ENCODE assay signal across 8 cellular contexts in the genomic region with DNA sequence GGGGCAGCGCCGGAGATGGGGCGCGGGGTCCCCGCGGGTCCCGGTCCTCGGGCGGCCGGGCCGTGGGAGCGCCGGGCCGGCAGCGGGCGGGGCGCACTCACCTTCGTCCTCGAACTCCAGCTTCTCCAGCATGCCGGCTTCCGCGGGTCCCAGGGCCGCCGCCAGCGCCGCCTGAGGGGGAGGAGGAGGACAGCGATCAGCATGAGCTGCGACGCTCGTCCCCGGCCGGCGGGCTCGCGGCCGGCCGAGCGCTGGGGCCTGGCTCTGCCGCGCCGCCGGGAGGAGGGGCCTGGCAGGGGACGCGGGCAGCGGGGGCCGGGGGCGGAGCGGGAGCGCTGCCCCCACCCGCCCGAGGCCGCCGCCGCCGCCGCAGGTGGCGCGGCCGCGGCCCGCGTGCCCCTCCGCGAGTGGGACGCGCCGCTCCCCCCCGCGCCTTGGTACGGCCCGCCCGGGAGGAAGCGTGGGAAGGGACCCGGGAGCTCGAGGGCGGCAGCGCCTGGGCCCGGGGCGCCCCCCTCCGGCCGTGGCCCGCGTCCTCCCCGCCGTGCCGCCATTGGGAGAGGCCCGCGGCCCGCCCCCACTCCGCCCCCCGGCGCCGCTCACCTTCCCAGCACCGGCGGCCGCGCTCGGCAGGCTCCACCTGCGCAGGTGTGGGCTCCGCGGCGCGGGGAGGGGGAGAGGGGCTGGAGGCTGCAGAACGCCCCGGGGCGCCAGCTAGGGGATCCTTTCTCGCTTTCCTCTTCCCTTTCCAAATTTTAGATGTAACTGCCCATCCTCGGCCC.
DNase-seq lines count a peak whose midpoint lies in the region; ATAC-seq and TF ChIP-seq lines count a peak whose summit lies in the region.

No MANE protein-coding gene starts in this region.

- peak; percentile 73 for ATAC-seq in GM19023 (IDR thresholded peaks at IDR 0.05; ENCODE audit: unreplicated experiment)
- ATAC-seq in HG03159 (IDR thresholded peaks at IDR 0.05; ENCODE audit: unreplicated experiment), result peak; percentile 67
- ATAC-seq in lung (ENCODE audit: insufficient read depth, low FRiP score), result peak; percentile 92

- H3K27ac ChIP-seq in duodenal mucosa (ENCODE audit: low read depth, low read length), result peak overlapping the region; percentile 85
- peak overlapping the region; percentile 99 to 100 for H3K27ac ChIP-seq in lung (ENCODE audit: low read depth in 1 of 2, low read length in 1 of 2)

- TF ChIP-seq CTCF in BJ (IDR thresholded peaks at IDR 0.05; ENCODE audit: insufficient read depth, low read depth, low read length) (no peak), lung (IDR thresholded peaks at IDR 0.05; ENCODE audit: control extremely low read depth, extremely low read depth) (peak; percentile 1)

- H3K27me3 Mint-ChIP-seq in activated CD4-positive, alpha-beta memory T cell treated with anti-CD3 and anti-CD28 coated beads for 36 hours, result no peaks in the 10 kb centered on the region

- POLR2A ChIA-PET in BJ (lab: Charles Lee), result no interaction called here
- POLR2A ChIA-PET in activated CD4-positive, alpha-beta memory T cell treated with anti-CD3 and anti-CD28 coated beads for 36 hours (lab: Charles Lee), result interaction anchor here (0.6 to 3.3 kb wide), 10 partner anchors 8 to 147 kb away, joined by 3 to 25 read pairs (median 3); partner anchors contain the start of gene RHEB

- H3K9me3 ChIP-seq in duodenal mucosa (ENCODE audit: control insufficient read depth in 1 of 2, low read length in 2 of 2) (no peaks in the 10 kb centered on the region), lung (ENCODE audit: control insufficient read depth in 2 of 2, insufficient read depth in 1 of 2, low read length in 1 of 2) (no peaks in the 10 kb centered on the region)

- H3K9me3 Mint-ChIP-seq in activated CD4-positive, alpha-beta memory T cell treated with anti-CD3 and anti-CD28 coated beads for 36 hours, result peaks cover 5% of the 10 kb centered on the region

- H3K36me3 ChIP-seq in BJ (ENCODE audit: control insufficient read depth, insufficient read depth, low read length) (no peaks in the 10 kb centered on the region), duodenal mucosa (ENCODE audit: control insufficient read depth in 1 of 2, insufficient read depth in 2 of 2, low read length in 2 of 2) (no peaks in the 10 kb centered on the region), lung (ENCODE audit: control insufficient read depth in 2 of 2, insufficient read depth in 2 of 2, low read length in 2 of 2) (no peaks in the 10 kb centered on the region)

- H3K27me3 ChIP-seq in BJ (ENCODE audit: control insufficient read depth, insufficient read depth, low read length) (no peaks in the 10 kb centered on the region), duodenal mucosa (ENCODE audit: control insufficient read depth in 1 of 2, insufficient read depth in 2 of 2, low read length in 2 of 2) (no peaks in the 10 kb centered on the region), lung (ENCODE audit: control insufficient read depth, insufficient read depth) (no peaks in the 10 kb centered on the region)

- WGBS in lung, 2 donors, result 0 to 1% methylated on average over 43 to 108 of the region's 108 CpGs

- DNase-seq in BJ (ENCODE audit: low read depth) (no peak), NCI-H510A (lab: John Stamatoyannopoulos, UW) (peak; percentile 68), lung (ENCODE audit: low spot score) (peak; percentile 86)
- DNase-seq in activated CD4-positive, alpha-beta memory T cell treated with anti-CD3 and anti-CD28 coated beads for 36 hours, result peak; percentile 90
- DNase-seq in stimulated activated CD4-positive, alpha-beta T cell treated with anti-CD3 and anti-CD28 coated beads, TNF-alpha, amount 100 ng/mL, for 48 hours (ENCODE audit: low read depth in 3 of 3), result peak; percentile 63 to 82 (median 73)

- intact Hi-C loops in activated CD4-positive, alpha-beta memory T cell treated with anti-CD3 and anti-CD28 coated beads for 36 hours (cut with micrococcal nuclease), result loop anchor here (1.0 to 5.0 kb wide), 5 partner anchors 114 to 399 kb away; partner anchors contain the start of gene CHPF2

- H3K4me1 Mint-ChIP-seq in activated CD4-positive, alpha-beta memory T cell treated with anti-CD3 and anti-CD28 coated beads for 36 hours (ENCODE audit: low read depth), result peaks cover 21% of the 10 kb centered on the region

- H3K4me1 ChIP-seq in duodenal mucosa (ENCODE audit: control insufficient read depth in 1 of 2, insufficient read depth in 2 of 2, low read length in 2 of 2) (peaks cover 7% of the 10 kb centered on the region in 2 donors), lung (ENCODE audit: control insufficient read depth in 2 of 2, insufficient read depth in 2 of 2, low read length in 2 of 2) (peaks cover 1 to 4% of the 10 kb centered on the region in 2 donors)

- H3K27ac Mint-ChIP-seq in activated CD4-positive, alpha-beta memory T cell treated with anti-CD3 and anti-CD28 coated beads for 36 hours, result peak overlapping the region; percentile 99

- H3K4me3 ChIP-seq in BJ (ENCODE audit: low read depth, low read length) (peak overlapping the region; percentile 73), duodenal mucosa (ENCODE audit: low read depth in 1 of 2, low read length in 2 of 2) (peak overlapping the region; percentile 84 to 87), lung (peak overlapping the region; percentile 68)

- peaks cover 4% of the 10 kb centered on the region for H3K36me3 Mint-ChIP-seq in activated CD4-positive, alpha-beta memory T cell treated with anti-CD3 and anti-CD28 coated beads for 36 hours

- CTCF ChIA-PET in BJ (lab: Yijun Ruan, JAX), result interaction anchor here (0.6 to 4.8 kb wide), 35 partner anchors 9 to 311 kb away, joined by 3 to 29 read pairs (median 4); no protein-coding TSS in a partner anchor
- CTCF ChIA-PET in activated CD4-positive, alpha-beta memory T cell treated with anti-CD3 and anti-CD28 coated beads for 36 hours (lab: Charles Lee), result interaction anchor here (0.7 to 5.5 kb wide), 19 partner anchors 9 to 264 kb away, joined by 3 to 62 read pairs (median 4); partner anchors contain the start of gene RHEB

- peak overlapping the region; percentile 95 for H3K4me3 Mint-ChIP-seq in activated CD4-positive, alpha-beta memory T cell treated with anti-CD3 and anti-CD28 coated beads for 36 hours

- peak overlapping the region; percentile 76 to 84 for H3K9ac ChIP-seq in duodenal mucosa (ENCODE audit: low read depth in 1 of 2, low read length in 2 of 2)
